Comparison of ENCODE assay signal across 26 cellular contexts in genomic region chr13:29538625-29538976, GRCh38. TPM values are rescaled to one million over a fixed set of nuclear protein-coding genes. Genes with fewer than 3 reads are reported as not detected.
DNase-seq lines count a peak whose midpoint lies in the region; ATAC-seq and TF ChIP-seq lines count a peak whose summit lies in the region.
"Had no signal": no experiment of that assay in that cellular context is flagged by ENCODE, and none has a peak within 500 bp of the region (broad histone marks: within the 10 kb centered on the region; RNA-seq: fewer than 3 reads in every experiment).

No MANE protein-coding gene starts in this region.

- no peak for ATAC-seq in activated naive CD4-positive, alpha-beta T cell treated with anti-CD3 and anti-CD28 coated beads, Interleukin-2, amount 50 U/mL, for 72 hours
- ATAC-seq: CD8-positive, alpha-beta T cell; esophagus mucosa; GM12878; PC-3 had no signal

- H2AFZ ChIP-seq in neural progenitor cell (replicated peaks), result no peak overlapping the region

- H3K27ac Mint-ChIP-seq in activated naive CD4-positive, alpha-beta T cell treated with anti-CD3 and anti-CD28 coated beads, Interleukin-2, amount 50 U/mL, for 72 hours, result peak overlapping the region; percentile 53 to 69
- H3K27ac Mint-ChIP-seq in activated naive CD4-positive, alpha-beta T cell treated with anti-CD3 and anti-CD28 coated beads for 36 hours, result no peak overlapping the region
- peak overlapping the region; percentile 42 for H3K27ac Mint-ChIP-seq in neural progenitor cell
- H3K27ac Mint-ChIP-seq: B cell, nephron had no signal

- no peaks in the 10 kb centered on the region for H4K20me1 ChIP-seq in neural progenitor cell (ENCODE audit: low read depth)

- TF ChIP-seq POLR2A in vagina (IDR thresholded peaks at IDR 0.05), result no peak

- no peaks in the 10 kb centered on the region for H3K36me3 ChIP-seq in colonic mucosa
- no peaks in the 10 kb centered on the region for H3K36me3 ChIP-seq in neural progenitor cell
- peaks cover 0 to 4% of the 10 kb centered on the region in 2 donors for H3K36me3 ChIP-seq in vagina
- H3K36me3 ChIP-seq in WERI-Rb-1, result no peaks in the 10 kb centered on the region

- H3K36me3 Mint-ChIP-seq in activated naive CD4-positive, alpha-beta T cell treated with anti-CD3 and anti-CD28 coated beads, Interleukin-2, amount 50 U/mL, for 72 hours, result peaks cover 4 to 11% of the 10 kb centered on the region in 2 donors
- H3K36me3 Mint-ChIP-seq in activated naive CD4-positive, alpha-beta T cell treated with anti-CD3 and anti-CD28 coated beads for 36 hours (ENCODE audit: low read depth), result peaks cover 38% of the 10 kb centered on the region
- H3K36me3 Mint-ChIP-seq in neural progenitor cell, result peaks cover 24% of the 10 kb centered on the region

- H3K4me1 Mint-ChIP-seq in activated naive CD4-positive, alpha-beta T cell treated with anti-CD3 and anti-CD28 coated beads for 36 hours (ENCODE audit: low read depth), result peaks cover 39% of the 10 kb centered on the region
- H3K4me1 Mint-ChIP-seq in neural progenitor cell, result peaks cover 33% of the 10 kb centered on the region

- H3K9me3 Mint-ChIP-seq in activated naive CD4-positive, alpha-beta T cell treated with anti-CD3 and anti-CD28 coated beads, Interleukin-2, amount 50 U/mL, for 72 hours, result no peaks in the 10 kb centered on the region
- H3K9me3 Mint-ChIP-seq in activated naive CD4-positive, alpha-beta T cell treated with anti-CD3 and anti-CD28 coated beads for 36 hours, result no peaks in the 10 kb centered on the region
- no peaks in the 10 kb centered on the region for H3K9me3 Mint-ChIP-seq in neural progenitor cell
- H3K9me3 Mint-ChIP-seq: CD8-positive, alpha-beta T cell; nephron had no signal

- peaks cover 14% of the 10 kb centered on the region for H3K79me2 ChIP-seq in neural progenitor cell (ENCODE audit: low read depth)

- H3K4me3 Mint-ChIP-seq in activated naive CD4-positive, alpha-beta T cell treated with anti-CD3 and anti-CD28 coated beads for 36 hours, result no peak overlapping the region
- no peak overlapping the region for H3K4me3 Mint-ChIP-seq in neural progenitor cell
- H3K4me3 Mint-ChIP-seq: B cell; CD8-positive, alpha-beta T cell; nephron had no signal

- CTCF ChIA-PET in activated naive CD4-positive, alpha-beta T cell treated with anti-CD3 and anti-CD28 coated beads for 36 hours (lab: Charles Lee), result no interaction called here

- H3K4me3 ChIP-seq in colonic mucosa, result no peak overlapping the region
- H3K4me3 ChIP-seq in neural progenitor cell, result no peak overlapping the region
- H3K4me3 ChIP-seq in vagina, result no peak overlapping the region
- no peak overlapping the region for H3K4me3 ChIP-seq in WERI-Rb-1 (ENCODE audit: low read depth, low read length)
- H3K4me3 ChIP-seq: GM12878, SK-N-MC, testis had no signal

- intact Hi-C loops in activated naive CD4-positive, alpha-beta T cell treated with anti-CD3 and anti-CD28 coated beads for 36 hours (cut with micrococcal nuclease), result loop anchor here (10.0 kb wide), 1 partner anchor 316 kb away; the partner anchor contains the start of gene UBL3
- intact Hi-C loops in colonic mucosa (cut with DNase I), result no loop called here
- intact Hi-C loops in vagina (cut with DNase I), result no loop called here

- H3K9me3 ChIP-seq in colonic mucosa (no peaks in the 10 kb centered on the region), neural progenitor cell (ENCODE audit: low read depth) (no peaks in the 10 kb centered on the region), vagina (no peaks in the 10 kb centered on the region), WERI-Rb-1 (ENCODE audit: severe bottlenecking) (no peaks in the 10 kb centered on the region)
- H3K9me3 ChIP-seq: testis had no signal

- no peaks in the 10 kb centered on the region for H3F3A ChIP-seq in neural progenitor cell (ENCODE audit: low read depth)

- no peak overlapping the region for H3K9ac ChIP-seq in colonic mucosa (ENCODE audit: low read depth in 2 of 2, low read length in 2 of 2)
- H3K9ac ChIP-seq in neural progenitor cell, result no peak overlapping the region
- H3K9ac ChIP-seq: KMS-11 had no signal

- H3K27ac ChIP-seq in colonic mucosa (peak overlapping the region; percentile 12), neural progenitor cell (no peak overlapping the region), vagina (peak overlapping the region; percentile 49), WERI-Rb-1 (no peak overlapping the region)
- H3K27ac ChIP-seq: KMS-11, SK-N-MC, testis had no signal

- H3K27me3 Mint-ChIP-seq in activated naive CD4-positive, alpha-beta T cell treated with anti-CD3 and anti-CD28 coated beads for 36 hours (ENCODE audit: low read depth), result no peaks in the 10 kb centered on the region
- H3K27me3 Mint-ChIP-seq in neural progenitor cell (ENCODE audit: insufficient read depth, low read depth), result peaks cover 2% of the 10 kb centered on the region
- H3K27me3 Mint-ChIP-seq: B cell had no signal

- H3K4me2 ChIP-seq in neural progenitor cell, result no peak overlapping the region
- H3K4me2 ChIP-seq: KMS-11 had no signal

- H3K4me1 ChIP-seq in colonic mucosa (no peaks in the 10 kb centered on the region), neural progenitor cell (peaks cover 8% of the 10 kb centered on the region), vagina (peaks cover 12% of the 10 kb centered on the region)
- H3K4me1 ChIP-seq: testis had no signal

- H3K27me3 ChIP-seq in colonic mucosa (no peaks in the 10 kb centered on the region), neural progenitor cell (no peaks in the 10 kb centered on the region), vagina (no peaks in the 10 kb centered on the region), WERI-Rb-1 (ENCODE audit: insufficient read depth, low read depth, severe bottlenecking) (no peaks in the 10 kb centered on the region)
- H3K27me3 ChIP-seq: testis had no signal

- no peak for DNase-seq in activated naive CD4-positive, alpha-beta T cell treated with anti-CD3 and anti-CD28 coated beads, Interleukin-2, amount 50 U/mL, for 72 hours (ENCODE audit: low spot score in 2 of 2)
- no peak for DNase-seq in activated naive CD4-positive, alpha-beta T cell treated with anti-CD3 and anti-CD28 coated beads for 36 hours
- no peak for DNase-seq in colonic mucosa
- no peak for DNase-seq in neural progenitor cell (ENCODE audit: low spot score)
- DNase-seq in vagina (ENCODE audit: extremely low spot score in 2 of 2), result no peak
- DNase-seq in WERI-Rb-1, result no peak
- no peak for DNase-seq in cerebellar nuclear complex (lab: John Stamatoyannopoulos, UW)
- DNase-seq in activated CD4-positive, alpha-beta T cell treated with anti-CD3 and anti-CD28 coated beads, Interleukin-2, amount 50 U/mL, for 1 hour, result no peak
- DNase-seq: activated gamma-delta T cell treated with Interleukin-2 at 50 U/mL for 16 hours; CD8-positive, alpha-beta T cell; EL; MM.1S; NCI-H1417; NCI-H2081; NCI-H226; NCI-H526 treated with DMSO at 0.1 percent for 48 hours; NK-92 treated with Interleukin-12 subunit alpha and Interleukin-12 subunit beta, amount 100 ng/mL, for 24 hours; PC-3; stimulated activated naive CD4-positive, alpha-beta T cell treated with Interleukin-2 at 50 U/mL for 16 hours; testis had no signal

- TF ChIP-seq CTCF in colonic mucosa (IDR thresholded peaks at IDR 0.05) (no peak), neural progenitor cell (IDR thresholded peaks at IDR 0.05) (no peak), vagina (IDR thresholded peaks at IDR 0.05) (no peak), WERI-Rb-1 (IDR thresholded peaks at IDR 0.05; ENCODE audit: low read depth, low read length) (no peak)

RNA-seq across cellular contexts. Expression of gene SLC7A1, which starts 56.9 kb away (rescaled TPM):
- 10 to 100 TPM; 63.8 to 92.7 TPM for total RNA-seq in activated naive CD4-positive, alpha-beta T cell treated with anti-CD3 and anti-CD28 coated beads, Interleukin-2, amount 50 U/mL, for 72 hours
- 100 to 1,000 TPM; 115 to 119 TPM for total RNA-seq in activated naive CD4-positive, alpha-beta T cell treated with anti-CD3 and anti-CD28 coated beads for 36 hours
- total RNA-seq in colonic mucosa (10 to 100 TPM; 52.4 to 62.8 TPM), neural progenitor cell (ENCODE audit: low replicate concordance) (12.4 and 16.2 TPM in 2 replicates), vagina (43.2 TPM)

Comparison
In these comparisons a context has a peak if more than half of its experiments do, and no peak if none do; other contexts are left out.
1. H3K27ac ChIP-seq: peak in colonic mucosa (single experiment) and vagina (single experiment); none in neural progenitor cell (single experiment) and WERI-Rb-1 (single experiment).